Comparison of ENCODE assay signal across 1 cellular context in genomic region chr22:24270556-24271405, GRCh38.
TF ChIP-seq lines count a peak whose summit lies in the region.

Gene SPECC1L (plus strand): TSS chr22:24270831. CDS start chr22:24302232, 31,401 bp downstream.

TF ChIP-seq in HepG2, 621 proteins besides CTCF, POLR2A, EP300 and RAD21 (continued from another document and continues in another):
- TF ChIP-seq ZNF646 (CRISPR knock-in tag; IDR thresholded peaks at IDR 0.05) (no peak), ELF1 (CRISPR knock-in tag; IDR thresholded peaks at IDR 0.05) (no peak), FOXP1 (IDR thresholded peaks at IDR 0.05) (no peak), FOXP1 (CRISPR knock-in tag; IDR thresholded peaks at IDR 0.05) (no peak; the same call in 1 of the 2 replicates), ZNF367 (CRISPR knock-in tag; IDR thresholded peaks at IDR 0.05; ENCODE audit: borderline replicate concordance) (no peak; the same call in 1 of the 2 replicates), CBX1 (IDR thresholded peaks at IDR 0.05; ENCODE audit: low read depth) (no peak), FOXC1 (CRISPR knock-in tag; IDR thresholded peaks at IDR 0.05; ENCODE audit: borderline replicate concordance) (peak; percentile 89), TBX3 (IDR thresholded peaks at IDR 0.05; ENCODE audit: borderline replicate concordance) (no peak), ZSCAN30 (CRISPR knock-in tag; IDR thresholded peaks at IDR 0.05) (no peak), ZNF891 (CRISPR knock-in tag; IDR thresholded peaks at IDR 0.05) (peak; percentile 80), EZH2 (conservative IDR thresholded peaks at IDR 0.05; ENCODE audit: low read depth, low read length) (no peak), ZNF639 (CRISPR knock-in tag; conservative IDR thresholded peaks at IDR 0.05) (no peak; the same call in 1 of the 2 replicates), MED8 (CRISPR knock-in tag; IDR thresholded peaks at IDR 0.05; ENCODE audit: insufficient replicate concordance) (peak; percentile 27), TSC22D2 (CRISPR knock-in tag; IDR thresholded peaks at IDR 0.05; ENCODE audit: borderline replicate concordance) (peak; percentile 77; the same call in 1 of the 2 replicates), ZNF564 (CRISPR knock-in tag; IDR thresholded peaks at IDR 0.05) (peak; percentile 71; the same call in 1 of the 2 replicates), ZNF784 (CRISPR knock-in tag; IDR thresholded peaks at IDR 0.05; ENCODE audit: borderline replicate concordance) (no peak), ZNF792 (CRISPR knock-in tag; IDR thresholded peaks at IDR 0.05) (peak; percentile 85), PHF8 (CRISPR knock-in tag; IDR thresholded peaks at IDR 0.05) (peak; percentile 94), HBP1 (CRISPR knock-in tag; IDR thresholded peaks at IDR 0.05; ENCODE audit: low read depth) (no peak), ZNF687 (CRISPR knock-in tag; IDR thresholded peaks at IDR 0.05) (peak; percentile 98), SRY (CRISPR knock-in tag; IDR thresholded peaks at IDR 0.05) (peak; percentile 93), MAFG (CRISPR knock-in tag; IDR thresholded peaks at IDR 0.05) (no peak), NR2F6 (IDR thresholded peaks at IDR 0.05) (no peak), NR2F6 (CRISPR knock-in tag; IDR thresholded peaks at IDR 0.05) (peak; percentile 6; the same call in 1 of the 2 replicates), U2AF1 (optimal IDR thresholded peaks at IDR 0.05; ENCODE audit: low read depth, low read length) (no peak), EEA1 (CRISPR knock-in tag; IDR thresholded peaks at IDR 0.05; ENCODE audit: borderline replicate concordance) (peak; percentile 53), GLMP (CRISPR knock-in tag; IDR thresholded peaks at IDR 0.05; ENCODE audit: borderline replicate concordance) (no peak), TCF7L2 (IDR thresholded peaks at IDR 0.05; ENCODE audit: low read depth, low read length) (no peak), ZNF383 (CRISPR knock-in tag; IDR thresholded peaks at IDR 0.05; ENCODE audit: borderline replicate concordance) (no peak), HNF4A (CRISPR knock-in tag; IDR thresholded peaks at IDR 0.05) (peak; percentile 6; the same call in 1 of the 2 replicates), TOPORS (CRISPR knock-in tag; IDR thresholded peaks at IDR 0.05) (no peak; the same call in 1 of the 2 replicates), ZBTB38 (CRISPR knock-in tag; IDR thresholded peaks at IDR 0.05) (peak; percentile 63; the same call in 1 of the 2 replicates), CHD2 (IDR thresholded peaks at IDR 0.05; ENCODE audit: low read depth, low read length) (no peak), HDAC1 (CRISPR knock-in tag; IDR thresholded peaks at IDR 0.05) (peak; percentile 69), ZNF343 (CRISPR knock-in tag; IDR thresholded peaks at IDR 0.05) (peak; percentile 81), KDM3A (CRISPR knock-in tag; IDR thresholded peaks at IDR 0.05; ENCODE audit: low read depth) (peak; percentile 81; the same call in 1 of the 2 replicates), MTA1 (CRISPR knock-in tag; IDR thresholded peaks at IDR 0.05; ENCODE audit: borderline replicate concordance) (no peak; the same call in 1 of the 2 replicates), ZNF558 (CRISPR knock-in tag; IDR thresholded peaks at IDR 0.05; ENCODE audit: borderline replicate concordance) (no peak; the same call in 1 of the 2 replicates), ZNF576 (CRISPR knock-in tag; IDR thresholded peaks at IDR 0.05) (0 out of 2 replicates have a peak, but pooled peaks have one; percentile 75), ZNF816 (CRISPR knock-in tag; IDR thresholded peaks at IDR 0.05; ENCODE audit: borderline replicate concordance) (peak; percentile 70; the same call in 1 of the 2 replicates), HMG20A (CRISPR knock-in tag; IDR thresholded peaks at IDR 0.05; ENCODE audit: borderline replicate concordance) (no peak; the same call in 1 of the 2 replicates), DZIP1 (CRISPR knock-in tag; IDR thresholded peaks at IDR 0.05) (peak; percentile 78; the same call in 1 of the 2 replicates), ZSCAN20 (CRISPR knock-in tag; IDR thresholded peaks at IDR 0.05; ENCODE audit: borderline replicate concordance) (peak; percentile 87), IKZF5 (CRISPR knock-in tag; IDR thresholded peaks at IDR 0.05) (peak; percentile 71), ZNF205 (CRISPR knock-in tag; IDR thresholded peaks at IDR 0.05) (peak; percentile 77; the same call in 1 of the 2 replicates), RFXANK (CRISPR knock-in tag; IDR thresholded peaks at IDR 0.05) (peak; percentile 74; the same call in 1 of the 2 replicates)
